ENCODE assay signal across 31 cellular contexts in the genomic region with DNA sequence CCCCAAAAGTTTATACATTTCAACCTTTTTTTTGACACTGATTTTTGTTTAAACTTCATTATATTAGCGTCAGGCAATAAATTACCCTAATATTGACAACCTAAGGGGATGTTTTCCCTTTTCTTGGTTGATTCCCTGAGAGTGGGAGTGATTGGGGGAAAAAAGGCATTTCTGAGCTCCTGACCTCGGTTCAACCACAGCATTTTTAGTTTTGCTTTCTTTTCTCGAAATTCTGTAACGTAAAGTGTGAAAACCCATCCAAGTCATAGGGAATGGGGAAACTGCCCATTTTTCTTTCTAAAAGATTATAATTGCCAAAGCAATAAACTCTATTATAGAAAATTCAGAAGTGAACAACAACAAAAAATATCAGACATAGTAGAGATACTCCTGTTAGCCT.
"Had no signal": no experiment of that assay in that cellular context is flagged by ENCODE, and none has a peak within 500 bp of the region (broad histone marks: within the 10 kb centered on the region; RNA-seq: fewer than 3 reads in every experiment).

No MANE protein-coding gene starts in this region.

- H3K4me3 ChIP-seq: ascending aorta, cardiac muscle cell, colonic mucosa, PC-9 had no signal

- ATAC-seq: Right ventricle myocardium inferior had no signal

- H3K4me1 ChIP-seq: ascending aorta, colonic mucosa had no signal

- DNase-seq: activated CD4-positive, alpha-beta memory T cell treated with anti-CD3 and anti-CD28 coated beads, Interleukin-2, amount 10 ng/mL, durations not matched to agents 7 days and 5 days; activated CD4-positive, alpha-beta T cell treated with anti-CD3 and anti-CD28 coated beads for 1 hour; activated CD4-positive, alpha-beta T cell treated with anti-CD3 and anti-CD28 coated beads for 48 hours; activated CD4-positive, CD25-positive, alpha-beta regulatory T cell; activated CD8-positive, alpha-beta memory T cell treated with anti-CD3 and anti-CD28 coated beads for 24 hours; activated gamma-delta T cell; activated naive CD4-positive, alpha-beta T cell treated with Interleukin-2 at 50 U/mL for 16 hours; activated naive CD8-positive, alpha-beta T cell treated with anti-CD3 and anti-CD28 coated beads, Interleukin-2, amount 10 ng/mL, durations not matched to agents 7 days and 5 days; activated T-cell treated with anti-CD3 and anti-CD28 coated beads, Interleukin-2, amount 50 U/mL, for 24 hours; amygdala; colonic mucosa; Kasumi-1; NCI-H1105; NCI-H1417 treated with DMSO at 0.1 percent for 48 hours; NCI-H187 treated with DMSO at 0.1 percent for 48 hours; NCI-H2081; NCI-H2171 treated with DMSO at 0.1 percent for 48 hours; NCI-H2227 treated with DMSO at 0.1 percent for 48 hours; NCI-H446; NCI-H510A treated with DMSO at 0.1 percent for 48 hours; NCI-H69; NCI-H82; PC-9; SIG-M5; T1000; WERI-Rb-1 had no signal

- H3K27ac ChIP-seq: ascending aorta, cardiac muscle cell, colonic mucosa, PC-9, RWPE1, WERI-Rb-1 had no signal

- H3K27me3 ChIP-seq: ascending aorta, cardiac muscle cell, colonic mucosa had no signal

- FAIRE-seq: RCC 7860 had no signal

- H2AFZ ChIP-seq: PC-9 had no signal

- H3K36me3 ChIP-seq: ascending aorta, cardiac muscle cell, colonic mucosa, WERI-Rb-1 had no signal

- H3K4me2 ChIP-seq: PC-9 had no signal

- H3K9me3 ChIP-seq: ascending aorta, colonic mucosa had no signal
